In the genomic region with DNA sequence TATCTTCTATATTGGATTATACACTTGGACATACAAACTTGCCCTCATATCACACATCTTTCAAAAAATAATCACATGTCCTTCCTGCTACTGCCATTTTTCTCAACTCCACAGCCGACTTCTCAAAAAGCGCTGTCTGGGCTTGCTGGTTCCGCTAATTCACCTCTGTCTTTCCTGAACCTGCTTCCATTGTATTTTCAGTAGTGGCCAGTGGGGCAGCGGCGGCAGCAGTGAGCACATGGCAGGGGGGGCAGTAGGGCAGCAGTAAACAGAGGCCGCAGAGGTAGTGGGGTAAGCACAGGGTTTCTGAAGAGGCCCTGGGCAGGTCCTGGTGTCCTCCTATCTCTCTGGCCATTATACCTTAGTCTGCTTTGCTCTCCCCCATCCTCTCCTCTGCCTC, we compare ENCODE assay signal across 2 cellular contexts.
TF ChIP-seq lines count a peak whose summit lies in the region.

No MANE protein-coding gene starts in this region.

TF ChIP-seq in Ishikawa, 13 proteins besides CTCF, POLR2A, EP300 and RAD21 (continued from another document):
- TF ChIP-seq USF1 (IDR thresholded peaks at IDR 0.05), result no peak
- no peak for TF ChIP-seq TEAD4 (IDR thresholded peaks at IDR 0.05)
- no peak for TF ChIP-seq CREB1 (IDR thresholded peaks at IDR 0.05; ENCODE audit: low read depth)
- TF ChIP-seq TAF1 (IDR thresholded peaks at IDR 0.05; ENCODE audit: low read depth), result no peak
- TF ChIP-seq, protein P1, sequence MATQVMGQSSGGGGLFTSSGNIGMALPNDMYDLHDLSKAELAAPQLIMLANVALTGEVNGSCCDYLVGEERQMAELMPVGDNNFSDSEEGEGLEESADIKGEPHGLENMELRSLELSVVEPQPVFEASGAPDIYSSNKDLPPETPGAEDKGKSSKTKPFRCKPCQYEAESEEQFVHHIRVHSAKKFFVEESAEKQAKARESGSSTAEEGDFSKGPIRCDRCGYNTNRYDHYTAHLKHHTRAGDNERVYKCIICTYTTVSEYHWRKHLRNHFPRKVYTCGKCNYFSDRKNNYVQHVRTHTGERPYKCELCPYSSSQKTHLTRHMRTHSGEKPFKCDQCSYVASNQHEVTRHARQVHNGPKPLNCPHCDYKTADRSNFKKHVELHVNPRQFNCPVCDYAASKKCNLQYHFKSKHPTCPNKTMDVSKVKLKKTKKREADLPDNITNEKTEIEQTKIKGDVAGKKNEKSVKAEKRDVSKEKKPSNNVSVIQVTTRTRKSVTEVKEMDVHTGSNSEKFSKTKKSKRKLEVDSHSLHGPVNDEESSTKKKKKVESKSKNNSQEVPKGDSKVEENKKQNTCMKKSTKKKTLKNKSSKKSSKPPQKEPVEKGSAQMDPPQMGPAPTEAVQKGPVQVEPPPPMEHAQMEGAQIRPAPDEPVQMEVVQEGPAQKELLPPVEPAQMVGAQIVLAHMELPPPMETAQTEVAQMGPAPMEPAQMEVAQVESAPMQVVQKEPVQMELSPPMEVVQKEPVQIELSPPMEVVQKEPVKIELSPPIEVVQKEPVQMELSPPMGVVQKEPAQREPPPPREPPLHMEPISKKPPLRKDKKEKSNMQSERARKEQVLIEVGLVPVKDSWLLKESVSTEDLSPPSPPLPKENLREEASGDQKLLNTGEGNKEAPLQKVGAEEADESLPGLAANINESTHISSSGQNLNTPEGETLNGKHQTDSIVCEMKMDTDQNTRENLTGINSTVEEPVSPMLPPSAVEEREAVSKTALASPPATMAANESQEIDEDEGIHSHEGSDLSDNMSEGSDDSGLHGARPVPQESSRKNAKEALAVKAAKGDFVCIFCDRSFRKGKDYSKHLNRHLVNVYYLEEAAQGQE (IDR thresholded peaks at IDR 0.05; ENCODE audit: low read depth), result no peak
- TF ChIP-seq EGR1 (IDR thresholded peaks at IDR 0.05), result no peak
- TF ChIP-seq NFIC (IDR thresholded peaks at IDR 0.05), result no peak
- no peak for TF ChIP-seq TCF12 (IDR thresholded peaks at IDR 0.05; ENCODE audit: low read depth)
- TF ChIP-seq MAX (IDR thresholded peaks at IDR 0.05), result no peak

TF ChIP-seq in GM12878, 131 proteins besides CTCF, POLR2A, EP300 and RAD21 (continued from another document):
- TF ChIP-seq CEBPB (IDR thresholded peaks at IDR 0.05; ENCODE audit: borderline replicate concordance in 1 of 2, low read depth in 2 of 2, low read length in 2 of 2) (no peak), SMC3 (IDR thresholded peaks at IDR 0.05; ENCODE audit: borderline replicate concordance, low read length) (no peak), NR2C2 (IDR thresholded peaks at IDR 0.05; ENCODE audit: borderline replicate concordance, control insufficient read depth, insufficient read length, low read depth) (no peak), SRF (IDR thresholded peaks at IDR 0.05; ENCODE audit: low read depth in 2 of 2, low read length in 2 of 2) (no peak)
- TF ChIP-seq, protein P2, sequence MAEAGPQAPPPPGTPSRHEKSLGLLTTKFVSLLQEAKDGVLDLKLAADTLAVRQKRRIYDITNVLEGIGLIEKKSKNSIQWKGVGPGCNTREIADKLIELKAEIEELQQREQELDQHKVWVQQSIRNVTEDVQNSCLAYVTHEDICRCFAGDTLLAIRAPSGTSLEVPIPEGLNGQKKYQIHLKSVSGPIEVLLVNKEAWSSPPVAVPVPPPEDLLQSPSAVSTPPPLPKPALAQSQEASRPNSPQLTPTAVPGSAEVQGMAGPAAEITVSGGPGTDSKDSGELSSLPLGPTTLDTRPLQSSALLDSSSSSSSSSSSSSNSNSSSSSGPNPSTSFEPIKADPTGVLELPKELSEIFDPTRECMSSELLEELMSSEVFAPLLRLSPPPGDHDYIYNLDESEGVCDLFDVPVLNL (IDR thresholded peaks at IDR 0.05; ENCODE audit: low read depth, low read length), result no peak
